ENCODE assay signal across 8 cellular contexts in the genomic region with DNA sequence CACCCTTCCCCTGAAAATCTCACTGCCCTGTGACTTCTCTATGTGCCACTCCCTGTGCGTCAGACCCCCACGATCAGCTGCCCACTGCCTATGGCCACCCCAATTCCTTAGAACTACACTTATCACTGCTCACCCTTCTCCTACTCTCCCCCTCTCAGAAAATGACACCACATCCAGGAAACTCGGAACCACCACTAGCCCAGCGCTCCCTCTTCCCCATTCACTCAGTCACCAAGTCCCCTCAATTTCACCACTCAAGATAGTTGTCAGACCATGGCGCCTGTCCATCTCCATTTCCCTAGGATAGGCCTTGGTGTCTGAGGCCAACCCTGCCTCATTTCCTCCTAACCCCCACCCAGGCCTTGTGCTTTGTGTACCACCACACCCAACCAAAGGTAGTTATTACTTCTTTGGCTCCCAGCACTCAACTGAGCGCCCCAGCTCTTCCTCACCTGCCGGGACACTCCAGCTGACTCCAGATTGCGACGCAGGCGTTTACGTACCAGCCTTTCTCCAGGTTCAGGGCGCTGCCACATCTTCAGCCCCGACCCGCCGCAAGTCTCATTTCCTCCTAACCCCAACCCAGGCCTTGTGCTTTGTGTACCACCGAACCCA. TPM values are rescaled to one million over a fixed set of nuclear protein-coding genes. Genes with fewer than 3 reads are reported as not detected.
DNase-seq lines count a peak whose midpoint lies in the region; ATAC-seq and TF ChIP-seq lines count a peak whose summit lies in the region.
"Not testable (repeated sequence)": the region's sequence is repeated elsewhere in the genome, so short reads cannot be mapped to it uniquely, and the experiment has no call there.

No MANE protein-coding gene starts in this region.

- H3K9ac ChIP-seq in Karpas-422 (ENCODE audit: low read length) = peak overlapping the region; percentile 67

- peak overlapping the region; percentile 90 for H3K4me3 Mint-ChIP-seq in activated CD4-positive, alpha-beta T cell treated with anti-CD3 and anti-CD28 coated beads for 36 hours
- peak overlapping the region; percentile 96 for H3K4me3 Mint-ChIP-seq in type B pancreatic cell

- peak overlapping the region; percentile 91 for H3K27ac Mint-ChIP-seq in activated CD4-positive, alpha-beta T cell treated with anti-CD3 and anti-CD28 coated beads for 36 hours
- peak overlapping the region; percentile 99 for H3K27ac Mint-ChIP-seq in type B pancreatic cell

- TF ChIP-seq CTCF in GM12865 (IDR thresholded peaks at IDR 0.05; ENCODE audit: insufficient read depth, low read depth, low read length, missing control alignments); HEK293 (tag by site-specific recombination; IDR thresholded peaks at IDR 0.05); type B pancreatic cell (conservative IDR thresholded peaks at IDR 0.05): not testable (repeated sequence)

- CTCF ChIA-PET in HEK293 (lab: Yijun Ruan, JAX) = interaction anchor here (1.2 kb wide), 1 partner anchor 351 kb away, joined by 4 read pairs; no protein-coding TSS in a partner anchor
- CTCF ChIA-PET in activated CD4-positive, alpha-beta T cell treated with anti-CD3 and anti-CD28 coated beads for 36 hours (lab: Charles Lee) = interaction anchor here (0.8 to 1.1 kb wide), 2 partner anchors 347 to 350 kb away, joined by 3 to 4 read pairs; no protein-coding TSS in a partner anchor

- not testable (repeated sequence) for H3K27ac ChIP-seq in HEK293 (ENCODE audit: extremely low read depth, low read depth, low read length); Karpas-422 (ENCODE audit: low read length)
- peak overlapping the region; percentile 69 for H3K27ac ChIP-seq in cingulate gyrus (ENCODE audit: low read depth, low read length)

- H3K9me2 ChIP-seq in Karpas-422 (replicated peaks; ENCODE audit: insufficient read depth, low read length) = not testable (repeated sequence)

- POLR2A ChIA-PET in HEK293 (lab: Yijun Ruan, JAX) = interaction anchor here (1.0 to 1.3 kb wide), 2 partner anchors 151 to 164 kb away, joined by 3 read pairs; no protein-coding TSS in a partner anchor
- POLR2A ChIA-PET in activated CD4-positive, alpha-beta T cell treated with anti-CD3 and anti-CD28 coated beads for 36 hours (lab: Charles Lee) = not testable (repeated sequence)

- H3K27me3 Mint-ChIP-seq in activated CD4-positive, alpha-beta T cell treated with anti-CD3 and anti-CD28 coated beads for 36 hours; type B pancreatic cell: not testable (repeated sequence)

- H3K9me3 ChIP-seq in HEK293 (ENCODE audit: control insufficient read depth, insufficient read depth, low read depth, low read length); Karpas-422 (ENCODE audit: low read length); neuron (ENCODE audit: low read length): not testable (repeated sequence)

- H3K4me3 ChIP-seq in GM12865 (ENCODE audit: low read depth, low read length) = peak overlapping the region; percentile 68
- H3K4me3 ChIP-seq in HEK293 (ENCODE audit: low read depth, low read length) = peak overlapping the region; percentile 76
- peak overlapping the region; percentile 83 for H3K4me3 ChIP-seq in Karpas-422 (ENCODE audit: low read length)
- H3K4me3 ChIP-seq in iPS-11a (ENCODE audit: low read depth, low read length) = peak overlapping the region; percentile 83
- H3K4me3 ChIP-seq in neuron (ENCODE audit: low read length) = peak overlapping the region; percentile 77

- not testable (repeated sequence) for H3K36me3 Mint-ChIP-seq in activated CD4-positive, alpha-beta T cell treated with anti-CD3 and anti-CD28 coated beads for 36 hours (ENCODE audit: low read depth)
- peaks cover 44% of the 10 kb centered on the region for H3K36me3 Mint-ChIP-seq in type B pancreatic cell

- intact Hi-C loops in activated CD4-positive, alpha-beta T cell treated with anti-CD3 and anti-CD28 coated beads for 36 hours (cut with DNase I, micrococcal nuclease) = loop anchor here (1.0 to 5.0 kb wide), 8 partner anchors 121 to 1269 kb away; a partner anchor contains a TSS

- not testable (repeated sequence) for ATAC-seq in activated CD4-positive, alpha-beta T cell treated with anti-CD3 and anti-CD28 coated beads for 36 hours

- H2AFZ ChIP-seq in Karpas-422 (ENCODE audit: low read length) (peak overlapping the region; percentile 67; the same call in 1 of the 2 replicates), neuron (ENCODE audit: low read depth, low read length) (peak overlapping the region; percentile 21)

- not testable (repeated sequence) for H3K9me3 Mint-ChIP-seq in activated CD4-positive, alpha-beta T cell treated with anti-CD3 and anti-CD28 coated beads for 36 hours (ENCODE audit: low read depth); type B pancreatic cell

- H4K20me1 ChIP-seq in Karpas-422 (ENCODE audit: insufficient read depth, low read depth, low read length) = not testable (repeated sequence)

- not testable (repeated sequence) for DNase-seq in GM12865 (ENCODE audit: low read depth); Karpas-422; activated CD4-positive, alpha-beta T cell treated with anti-CD3 and anti-CD28 coated beads for 36 hours; type B pancreatic cell (ENCODE audit: extremely low spot score, unreplicated experiment)

- H3K4me1 Mint-ChIP-seq in activated CD4-positive, alpha-beta T cell treated with anti-CD3 and anti-CD28 coated beads for 36 hours = peaks cover 15% of the 10 kb centered on the region
- H3K4me1 Mint-ChIP-seq in type B pancreatic cell (ENCODE audit: unreplicated experiment) = peaks cover 19% of the 10 kb centered on the region

- not testable (repeated sequence) for H3K4me1 ChIP-seq in HEK293 (ENCODE audit: control insufficient read depth, insufficient read depth, low read length); Karpas-422 (ENCODE audit: low read length)
- H3K4me1 ChIP-seq in neuron (ENCODE audit: insufficient read depth, low read length) = peaks cover 22% of the 10 kb centered on the region

- H3K4me2 ChIP-seq in Karpas-422 (ENCODE audit: low read depth, low read length, poor library complexity, severe bottlenecking) = peak overlapping the region; percentile 72

- H3K79me2 ChIP-seq in Karpas-422 (ENCODE audit: low read length) = not testable (repeated sequence)

- H3K36me3 ChIP-seq in HEK293 (ENCODE audit: control insufficient read depth in 2 of 2, insufficient read depth in 1 of 2, low read length in 2 of 2) (peaks cover 0 to 34% of the 10 kb centered on the region in 2 experiments; a peak in 1 of 3 replicates), neuron (ENCODE audit: insufficient read depth, low read length) (peaks cover 28% of the 10 kb centered on the region)
- H3K36me3 ChIP-seq in Karpas-422 (ENCODE audit: insufficient read depth, low read length) = not testable (repeated sequence)

- H3K27me3 ChIP-seq in Karpas-422 (ENCODE audit: low read length); neuron (ENCODE audit: insufficient read depth, low read length): not testable (repeated sequence)

TF ChIP-seq in HEK293, 187 proteins besides CTCF, POLR2A, EP300 and RAD21:
- TF ChIP-seq ZNF600 (tag by site-specific recombination; IDR thresholded peaks at IDR 0.05) (peak; percentile 19; the same call in 1 of the 2 replicates), ZNF2 (tag by site-specific recombination; IDR thresholded peaks at IDR 0.05) (peak; percentile 16; the same call in 1 of the 2 replicates), ZXDB (tag by site-specific recombination; IDR thresholded peaks at IDR 0.05) (0 out of 2 replicates have a peak, but pooled peaks have one; percentile 15)

RNA-seq across cellular contexts. Expression of a gene that starts 0.6 kb away (rescaled TPM):
- 0.93 and 3.1 TPM in 2 replicates for total RNA-seq in Karpas-422 (2014; rRNA removed; shearing (Covaris generic); ENCODE audit: low replicate concordance)
- total RNA-seq in activated CD4-positive, alpha-beta T cell treated with anti-CD3 and anti-CD28 coated beads for 36 hours = 1 to 10 TPM; 4.0 to 5.7 TPM
- total RNA-seq in type B pancreatic cell (ENCODE audit: low replicate concordance) = 15.1 and 26.0 TPM in 2 replicates
